In genomic region chr17:29162909-29163341, GRCh38 we compare ENCODE assay signal across 15 cellular contexts. TPM values are rescaled to one million over a fixed set of nuclear protein-coding genes. Genes with fewer than 3 reads are reported as not detected.
A peak's percentile ranks its signal among the peaks of the same experiment; 100 is the strongest.
DNase-seq lines count a peak whose midpoint lies in the region; ATAC-seq, FAIRE-seq and TF ChIP-seq lines count a peak whose summit lies in the region.
"Had no signal": no experiment of that assay in that cellular context is flagged by ENCODE, and none has a peak within 500 bp of the region (broad histone marks: within the 10 kb centered on the region; RNA-seq: fewer than 3 reads in every experiment).

No MANE protein-coding gene starts in this region.

- H3K36me3 Mint-ChIP-seq in T-helper 17 cell (ENCODE audit: low read depth) = peaks cover 2% of the 10 kb centered on the region
- peaks cover 1 to 29% (median 10%) of the 10 kb centered on the region in 5 donors for H3K36me3 Mint-ChIP-seq in naive thymus-derived CD4-positive, alpha-beta T cell

- H3K79me1 ChIP-seq in IMR-90 (ENCODE audit: low read depth in 1 of 2, low read length in 2 of 2) = peaks cover 23 to 83% of the 10 kb centered on the region in 2 experiments

- H3K27ac ChIP-seq in A673 (ENCODE audit: low read depth, low read length, poor library complexity, severe bottlenecking) (peak overlapping the region; percentile 33), IMR-90 (ENCODE audit: insufficient read depth, low read length) (no peak overlapping the region), kidney (ENCODE audit: low read depth in 2 of 2, low read length in 2 of 2) (no peak overlapping the region), coronary artery (peak overlapping the region in 1 of 2 donors; percentile 63), ascending aorta (no peak overlapping the region)
- H3K27ac ChIP-seq in naive thymus-derived CD4-positive, alpha-beta T cell (ENCODE audit: low read depth, low read length) = no peak overlapping the region
- H3K27ac ChIP-seq: HL-60, psoas muscle had no signal

- H3K9ac ChIP-seq in IMR-90 (ENCODE audit: low read depth, low read length) = no peak overlapping the region
- peak overlapping the region in 1 of 2 donors; percentile 34 for H3K9ac ChIP-seq in kidney (ENCODE audit: low read length in 2 of 2)

- H3K18ac ChIP-seq in IMR-90 (ENCODE audit: low read depth, low read length) = no peak overlapping the region

- dilution Hi-C loops in IMR-90 (cut with HindIII; ENCODE audit: low sequenced_read_pairs, unreplicated experiment) = no loop called here

- no peak for FAIRE-seq in kidney (lab: Jason Lieb, UNC)

- DNase-seq in A673 (ENCODE audit: low spot score) (no peak), IMR-90 (no peak), T-helper 17 cell (no peak), kidney (peak; percentile 89), coronary artery (ENCODE audit: low spot score) (no peak), ascending aorta (ENCODE audit: low spot score in 2 of 2) (no peak)
- no peak for DNase-seq in naive thymus-derived CD4-positive, alpha-beta T cell
- no peak for DNase-seq in activated T-cell treated with anti-CD3 and anti-CD28 coated beads, Interleukin-2, amount 50 U/mL, for 1 hour
- DNase-seq: activated gamma-delta T cell treated with Interleukin-2 at 50 U/mL for 16 hours; NCI-H1436 treated with DMSO at 0.1 percent for 48 hours; psoas muscle; stimulated activated CD4-positive, alpha-beta T cell treated with anti-CD3 and anti-CD28 coated beads, Interleukin-15, amount 100 ng/mL, for 24 hours; T-helper 1 cell had no signal

- in situ Hi-C loops in IMR-90 (cut with MboI; ENCODE audit: low sequenced_read_pairs) = no loop called here

- no peak overlapping the region for H2BK20ac ChIP-seq in IMR-90 (ENCODE audit: low read depth, low read length)

- H2AFZ ChIP-seq in IMR-90 (replicated peaks; ENCODE audit: low read length, poor library complexity) = no peak overlapping the region

- 0 out of 2 replicates have a peak overlapping the region, but pooled peaks have one; percentile 6 for H4K91ac ChIP-seq in IMR-90 (ENCODE audit: insufficient read depth, low read depth, low read length)

- peaks cover 23% of the 10 kb centered on the region for H3K4me1 Mint-ChIP-seq in T-helper 17 cell
- peaks cover 0 to 24% (median 7%) of the 10 kb centered on the region in 7 donors for H3K4me1 Mint-ChIP-seq in naive thymus-derived CD4-positive, alpha-beta T cell

- H3K27me3 Mint-ChIP-seq in T-helper 17 cell = no peaks in the 10 kb centered on the region
- no peaks in the 10 kb centered on the region for H3K27me3 Mint-ChIP-seq in naive thymus-derived CD4-positive, alpha-beta T cell

- H3K4me3 Mint-ChIP-seq in T-helper 17 cell = no peak overlapping the region
- no peak overlapping the region for H3K4me3 Mint-ChIP-seq in naive thymus-derived CD4-positive, alpha-beta T cell

- BruUV-seq in A673 (replicated peaks; lab: Mats Ljungman, UMichigan) = no TSS peak
- BruUV-seq in IMR-90 (replicated peaks; lab: Mats Ljungman, UMichigan) = no TSS peak

- H4K20me1 ChIP-seq in IMR-90 (ENCODE audit: insufficient read depth, low read length) = peaks cover 10% of the 10 kb centered on the region

- H2AK9ac ChIP-seq in IMR-90 (replicated peaks; ENCODE audit: low read depth, low read length, poor library complexity) = peak overlapping the region; percentile 13

- TF ChIP-seq POLR2A in IMR-90 (IDR thresholded peaks at IDR 0.05; ENCODE audit: low read depth, low read length) = no peak

- TF ChIP-seq RAD21 in IMR-90 (IDR thresholded peaks at IDR 0.05; ENCODE audit: low read length) = no peak

- POLR2A ChIA-PET in A673 (lab: Charles Lee; ENCODE audit: low non-redundant PET) = no interaction called here
- POLR2A ChIA-PET in IMR-90 (lab: Charles Lee; ENCODE audit: unreplicated experiment) = no interaction called here
- POLR2A ChIA-PET in naive thymus-derived CD4-positive, alpha-beta T cell (lab: Charles Lee) = no interaction called here

- no peak overlapping the region for H4K5ac ChIP-seq in IMR-90 (ENCODE audit: low read depth, low read length)

- H3K27me3 ChIP-seq in A673 (replicated peaks; ENCODE audit: insufficient read depth, low read depth, low read length, poor library complexity) (no peaks in the 10 kb centered on the region), IMR-90 (ENCODE audit: control insufficient read depth, insufficient read depth, low read length) (no peaks in the 10 kb centered on the region), ascending aorta (no peaks in the 10 kb centered on the region)
- no peaks in the 10 kb centered on the region for H3K27me3 ChIP-seq in naive thymus-derived CD4-positive, alpha-beta T cell (ENCODE audit: control insufficient read depth in 2 of 2, insufficient read depth in 2 of 2, low read length in 2 of 2)

- peak overlapping the region in 1 of 2 experiments; percentile 35; a peak in 1 of 4 replicates for H4K8ac ChIP-seq in IMR-90 (ENCODE audit: low read depth in 2 of 2, low read length in 2 of 2)

- peaks cover 39% of the 10 kb centered on the region for H3K9me1 ChIP-seq in IMR-90 (ENCODE audit: insufficient read depth, low read length)

- H3K4me1 ChIP-seq in A673 (ENCODE audit: insufficient read depth, low read length, poor library complexity, severe bottlenecking) = peaks cover 37% of the 10 kb centered on the region
- H3K4me1 ChIP-seq in IMR-90 (ENCODE audit: control insufficient read depth, insufficient read depth, low read length) = peaks cover 33% of the 10 kb centered on the region
- peaks cover 44 to 52% of the 10 kb centered on the region in 2 donors for H3K4me1 ChIP-seq in kidney (ENCODE audit: control insufficient read depth in 1 of 2, insufficient read depth in 1 of 2, low read depth in 1 of 2, low read length in 2 of 2)
- no peaks in the 10 kb centered on the region for H3K4me1 ChIP-seq in naive thymus-derived CD4-positive, alpha-beta T cell (ENCODE audit: control insufficient read depth in 2 of 2, insufficient read depth in 2 of 2, low read length in 2 of 2)
- H3K4me1 ChIP-seq in ascending aorta = peaks cover 9 to 14% of the 10 kb centered on the region in 2 donors

- CTCF ChIA-PET in A673 (lab: Charles Lee) (interaction anchor here (0.5 to 3.0 kb wide), 3 partner anchors 14 to 18 kb away, joined by 3 to 11 read pairs (median 3); partner anchors contain the start of gene MYO18A), IMR-90 (lab: Yijun Ruan, JAX) (no interaction called here)
- CTCF ChIA-PET in naive thymus-derived CD4-positive, alpha-beta T cell (lab: Charles Lee) = interaction anchor here (0.5 to 1.5 kb wide), 4 partner anchors 12 to 57 kb away, joined by 3 to 6 read pairs (median 4); no protein-coding TSS in a partner anchor

- H3K4me3 ChIP-seq in A673 (ENCODE audit: low read depth, low read length, poor library complexity, severe bottlenecking) (no peak overlapping the region), IMR-90 (ENCODE audit: insufficient read depth, low read depth, low read length) (no peak overlapping the region), kidney (ENCODE audit: low read length in 2 of 2) (no peak overlapping the region), coronary artery (no peak overlapping the region), ascending aorta (no peak overlapping the region)
- H3K4me3 ChIP-seq in naive thymus-derived CD4-positive, alpha-beta T cell (ENCODE audit: low read length) = no peak overlapping the region
- H3K4me3 ChIP-seq: psoas muscle had no signal

- H3K4me2 ChIP-seq in IMR-90 (ENCODE audit: low read depth, low read length) = no peak overlapping the region

- H3K9me3 ChIP-seq in A673 (ENCODE audit: low read depth, low read length, poor library complexity, severe bottlenecking) = no peaks in the 10 kb centered on the region
- no peaks in the 10 kb centered on the region for H3K9me3 ChIP-seq in IMR-90 (ENCODE audit: control insufficient read depth, insufficient read depth, low read length)
- H3K9me3 ChIP-seq in T-helper 17 cell (ENCODE audit: control insufficient read depth, low read length, poor library complexity, severe bottlenecking) = no peaks in the 10 kb centered on the region
- no peaks in the 10 kb centered on the region for H3K9me3 ChIP-seq in kidney (ENCODE audit: control insufficient read depth in 1 of 2, low read length in 2 of 2)
- H3K9me3 ChIP-seq in naive thymus-derived CD4-positive, alpha-beta T cell (ENCODE audit: control insufficient read depth in 2 of 3, low read length in 3 of 3) = no peaks in the 10 kb centered on the region
- no peaks in the 10 kb centered on the region for H3K9me3 ChIP-seq in ascending aorta
- H3K9me3 ChIP-seq: psoas muscle had no signal

- 80% methylated on average over 2 of the region's 6 CpGs; no CpG with 5 or more reads in 1 of the 2 experiments for WGBS in IMR-90 (ENCODE audit: extremely low coverage in 2 of 2, insufficient read length in 1 of 2), 2 experiments

- peak overlapping the region; percentile 32 for H2BK120ac ChIP-seq in IMR-90 (ENCODE audit: low read depth, low read length)

- ATAC-seq in IMR-90 (ENCODE audit: low read depth) (no peak), T-helper 17 cell (no peak)
- no peak for ATAC-seq in naive thymus-derived CD4-positive, alpha-beta T cell
- ATAC-seq: esophagus mucosa had no signal

- H3K23ac ChIP-seq in IMR-90 (ENCODE audit: low read depth, low read length) = no peak overlapping the region

- peak overlapping the region; percentile 51 for H3K27ac Mint-ChIP-seq in T-helper 17 cell
- H3K27ac Mint-ChIP-seq in naive thymus-derived CD4-positive, alpha-beta T cell = no peak overlapping the region

- H3K14ac ChIP-seq in IMR-90 (replicated peaks; ENCODE audit: low read depth, low read length) = peak overlapping the region; percentile 15; the same call in 1 of the 2 replicates

- no peaks in the 10 kb centered on the region for H3K36me3 ChIP-seq in A673 (ENCODE audit: insufficient read depth, low read length, poor library complexity, severe bottlenecking)
- peaks cover 16% of the 10 kb centered on the region for H3K36me3 ChIP-seq in IMR-90 (ENCODE audit: control insufficient read depth, insufficient read depth, low read length)
- peaks cover 3 to 10% of the 10 kb centered on the region in 2 donors for H3K36me3 ChIP-seq in kidney (ENCODE audit: control insufficient read depth in 1 of 2, insufficient read depth in 2 of 2, low read length in 2 of 2)
- H3K36me3 ChIP-seq in naive thymus-derived CD4-positive, alpha-beta T cell (ENCODE audit: control insufficient read depth in 2 of 3, insufficient read depth in 3 of 3, low read length in 3 of 3) = peaks cover 0 to 11% (median 0%) of the 10 kb centered on the region in 3 experiments
- H3K36me3 ChIP-seq in ascending aorta = peaks cover 10 to 17% of the 10 kb centered on the region in 2 donors

- H3K56ac ChIP-seq in IMR-90 (ENCODE audit: extremely low read depth, insufficient read depth, low read length) = no peak overlapping the region

- H2AK5ac ChIP-seq in IMR-90 (ENCODE audit: low read depth, low read length) = peak overlapping the region; percentile 75; the same call in 1 of the 2 replicates

- intact Hi-C loops in A673 (cut with micrococcal nuclease; ENCODE audit: unreplicated experiment) (no loop called here), IMR-90 (cut with micrococcal nuclease) (no loop called here), kidney (cut with DNase I) (no loop called here), ascending aorta (cut with DNase I) (no loop called here)
- intact Hi-C loops in naive thymus-derived CD4-positive, alpha-beta T cell (cut with micrococcal nuclease) = no loop called here

- no peak overlapping the region for H2BK5ac ChIP-seq in IMR-90 (ENCODE audit: low read depth, low read length, poor library complexity, severe bottlenecking)

- no peak for TF ChIP-seq CTCF in A673 (conservative IDR thresholded peaks at IDR 0.05; ENCODE audit: low read depth, low read length)
- no peak for TF ChIP-seq CTCF in IMR-90 (conservative IDR thresholded peaks at IDR 0.05; ENCODE audit: low read depth, low read length)
- no peak for TF ChIP-seq CTCF in kidney (IDR thresholded peaks at IDR 0.05; ENCODE audit: borderline replicate concordance, extremely low read depth, insufficient read depth)
- no peak for TF ChIP-seq CTCF in coronary artery (IDR thresholded peaks at IDR 0.05)
- no peak for TF ChIP-seq CTCF in ascending aorta (IDR thresholded peaks at IDR 0.05)

- H3K4ac ChIP-seq in IMR-90 (ENCODE audit: low read depth, low read length) = 0 out of 2 replicates have a peak overlapping the region, but pooled peaks have one; percentile 16

- H2BK15ac ChIP-seq in IMR-90 (ENCODE audit: low read depth, low read length) = no peak overlapping the region

- peaks cover 0 to 1% (median 0%) of the 10 kb centered on the region in 11 donors for H3K9me3 Mint-ChIP-seq in naive thymus-derived CD4-positive, alpha-beta T cell

RNA-seq across cellular contexts. Expression of gene MYO18A, which starts 17.3 kb away (rescaled TPM):
- 26.6 and 36.6 TPM in 2 replicates for total RNA-seq in A673 (2021)
- total RNA-seq in IMR-90 (2012; rRNA removed) = 39.1 and 40.0 TPM in 2 replicates
- polyA plus RNA-seq in IMR-90 (2012; rRNA removed) = 22.4 and 22.9 TPM in 2 replicates
- polyA plus RNA-seq in IMR-90 (2012; cell fraction: cytosol; rRNA removed) = 12.8 and 19.0 TPM in 2 replicates
- polyA plus RNA-seq in IMR-90 (2012; cell fraction: nucleus; rRNA removed; ENCODE audit: low replicate concordance) = 95.5 and 141 TPM in 2 replicates
- 100 to 1,000 TPM; 142 to 153 TPM for total RNA-seq in T-helper 17 cell
- 60.7 TPM for total RNA-seq in kidney
- 25.6 TPM for polyA plus RNA-seq in kidney (ENCODE audit: insufficient read depth, low read depth, low replicate concordance)
- total RNA-seq in naive thymus-derived CD4-positive, alpha-beta T cell = 100 to 1,000 TPM in 3 of 5 experiments, 10 to 100 TPM in 2; 89.5 to 144 (median 103) TPM
- 10 to 100 TPM; 10.2 to 23.2 TPM for polyA plus RNA-seq in naive thymus-derived CD4-positive, alpha-beta T cell
- total RNA-seq in ascending aorta = 185 TPM
